Comparison of ENCODE assay signal across 8 cellular contexts in the genomic region with DNA sequence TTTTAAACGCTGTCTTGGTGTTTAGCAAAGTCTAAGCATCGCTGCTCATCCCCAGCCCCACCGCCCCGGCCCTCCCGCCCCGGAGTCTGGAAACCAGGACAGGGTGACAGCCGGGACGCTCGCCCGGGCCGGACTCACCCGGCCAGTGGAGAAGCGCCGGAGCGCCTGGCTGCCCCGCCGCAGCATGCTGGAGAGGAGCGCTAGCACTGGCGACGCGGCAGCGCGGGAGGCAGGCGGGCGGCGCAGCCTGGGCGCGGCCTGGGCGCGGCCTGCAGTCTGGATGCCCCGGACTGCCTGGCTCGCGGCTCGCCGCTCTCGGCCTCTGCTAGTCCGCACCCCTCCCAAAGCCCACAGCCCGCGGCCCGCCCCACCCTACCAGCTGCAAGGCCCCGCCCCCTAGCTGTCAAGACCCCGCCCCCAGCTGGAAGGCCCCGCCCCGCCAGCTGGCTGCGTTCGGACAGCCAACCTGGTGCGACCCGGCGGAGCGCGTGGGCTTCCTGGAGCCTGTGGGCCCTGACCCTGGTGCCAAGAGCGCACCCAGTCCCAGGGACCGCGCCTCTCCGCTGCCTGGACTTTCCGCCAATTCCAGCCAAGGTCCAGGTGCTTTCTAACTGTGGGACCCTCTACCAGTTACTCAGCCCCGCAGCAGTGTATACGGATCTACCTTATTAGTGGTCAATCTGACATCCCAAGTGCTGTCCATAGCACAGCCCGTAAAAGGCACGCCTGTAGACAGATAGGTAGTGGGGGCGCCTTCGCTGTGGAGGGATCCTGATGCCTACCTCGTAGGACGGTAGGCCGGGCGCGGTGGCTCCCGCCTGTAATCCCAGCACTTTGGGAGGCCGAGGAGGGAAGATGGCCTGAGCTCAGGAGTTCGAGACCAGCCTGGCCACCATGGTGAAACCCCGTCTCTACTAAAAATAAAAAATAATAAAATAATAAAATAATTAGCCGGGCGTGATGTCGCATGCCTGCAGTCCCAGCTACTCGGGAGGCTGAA. TPM values are rescaled to one million over a fixed set of nuclear protein-coding genes. Genes with fewer than 3 reads are reported as not detected.
A peak's percentile ranks its signal among the peaks of the same experiment; 100 is the strongest.
DNase-seq lines count a peak whose midpoint lies in the region; ATAC-seq and TF ChIP-seq lines count a peak whose summit lies in the region.

A gene (minus strand): TSS at position 208 of the 1,000 bp plus-strand sequence. CDS start 22 bp downstream, at position 186.

- CTCF ChIA-PET in HEK293 (lab: Yijun Ruan, JAX), result no interaction called here

- H3K4me1 ChIP-seq in HEK293 (ENCODE audit: control insufficient read depth, insufficient read depth, low read length) (peaks cover 4% of the 10 kb centered on the region; the same call in 1 of the 2 replicates), mucosa of stomach (ENCODE audit: control insufficient read depth, insufficient read depth, low read length) (peaks cover 7% of the 10 kb centered on the region)

- H3K4me1 Mint-ChIP-seq in stimulated activated naive B cell treated with anti-CD40 and anti-IgM and Interleukin-4, amounts not matched to agents 10 μg/mL and 1 μg/mL and 100 μg/mL, for 72 hours, result peaks cover 7 to 10% of the 10 kb centered on the region in 2 donors

- H3K36me3 ChIP-seq in HEK293 (ENCODE audit: control insufficient read depth in 2 of 2, insufficient read depth in 1 of 2, low read length in 2 of 2), result no peaks in the 10 kb centered on the region
- no peaks in the 10 kb centered on the region for H3K36me3 ChIP-seq in mucosa of stomach (ENCODE audit: control insufficient read depth, insufficient read depth, low read length)

- DNase-seq in NCI-H460 (ENCODE audit: extremely low read depth, low read depth) (peak; percentile 80), middle frontal gyrus (ENCODE audit: extremely low spot score, low spot score) (no peak)
- peak; percentile 47 for DNase-seq in activated T-cell treated with anti-CD3 and anti-CD28 coated beads, Interleukin-2, amount 50 U/mL, for 1 hour
- peak; percentile 48 for DNase-seq in stimulated activated naive B cell treated with anti-CD40 and anti-IgM and Interleukin-4, amounts not matched to agents 10 μg/mL and 1 μg/mL and 100 μg/mL, for 72 hours

- H3K27me3 ChIP-seq in mucosa of stomach (ENCODE audit: control insufficient read depth, insufficient read depth, low read length), result peaks cover 7% of the 10 kb centered on the region

- H3K4me3 Mint-ChIP-seq in stimulated activated naive B cell treated with anti-CD40 and anti-IgM and Interleukin-4, amounts not matched to agents 10 μg/mL and 1 μg/mL and 100 μg/mL, for 72 hours, result peak within 1 kb of the TSS; percentile 74 to 79

- peak within 1 kb of the TSS; percentile 47; the same call in 1 of the 2 replicates for H3K4me3 ChIP-seq in GM08714 (ENCODE audit: low read length)
- H3K4me3 ChIP-seq in HEK293 (ENCODE audit: low read depth, low read length), result peak within 1 kb of the TSS; percentile 2
- peak within 1 kb of the TSS; percentile 41 for H3K4me3 ChIP-seq in mucosa of stomach (ENCODE audit: low read length)

- H3K9me3 Mint-ChIP-seq in stimulated activated naive B cell treated with anti-CD40 and anti-IgM and Interleukin-4, amounts not matched to agents 10 μg/mL and 1 μg/mL and 100 μg/mL, for 72 hours, result peaks cover 2 to 9% of the 10 kb centered on the region in 2 donors

- no peak within 1 kb of the TSS; the same call in 1 of the 2 replicates for H3K27ac ChIP-seq in HEK293 (ENCODE audit: extremely low read depth, low read depth, low read length)

- peaks cover 15 to 18% of the 10 kb centered on the region in 2 donors for H3K27me3 Mint-ChIP-seq in stimulated activated naive B cell treated with anti-CD40 and anti-IgM and Interleukin-4, amounts not matched to agents 10 μg/mL and 1 μg/mL and 100 μg/mL, for 72 hours

- H3K36me3 Mint-ChIP-seq in stimulated activated naive B cell treated with anti-CD40 and anti-IgM and Interleukin-4, amounts not matched to agents 10 μg/mL and 1 μg/mL and 100 μg/mL, for 72 hours, result peaks cover 0 to 11% of the 10 kb centered on the region in 2 donors

- no peak for TF ChIP-seq CTCF in HEK293 (tag by site-specific recombination; IDR thresholded peaks at IDR 0.05)

- no peak within 1 kb of the TSS for H3K27ac Mint-ChIP-seq in stimulated activated naive B cell treated with anti-CD40 and anti-IgM and Interleukin-4, amounts not matched to agents 10 μg/mL and 1 μg/mL and 100 μg/mL, for 72 hours

- POLR2A ChIA-PET in HEK293 (lab: Yijun Ruan, JAX), result interaction anchor here (0.5 to 0.6 kb wide), 7 partner anchors 9 to 723 kb away, joined by 3 to 4 read pairs (median 3); a partner anchor contains a TSS

- H3K9me3 ChIP-seq in HEK293 (ENCODE audit: control insufficient read depth, insufficient read depth, low read depth, low read length) (no peaks in the 10 kb centered on the region), mucosa of stomach (ENCODE audit: control insufficient read depth, low read length) (no peaks in the 10 kb centered on the region)

- ATAC-seq in esophagus mucosa, result peak; percentile 97
- peak; percentile 91 to 95 for ATAC-seq in stimulated activated naive B cell treated with anti-CD40 and anti-IgM and Interleukin-4, amounts not matched to agents 10 μg/mL and 1 μg/mL and 100 μg/mL, for 72 hours (replicated peaks)

- peak within 1 kb of the TSS; percentile 20 for H3K9ac ChIP-seq in mucosa of stomach (ENCODE audit: low read length)

TF ChIP-seq in HEK293, 187 proteins besides CTCF, POLR2A, EP300 and RAD21:
- peak; percentile 38; the same call in 1 of the 2 replicates for TF ChIP-seq ZBTB20 (tag by site-specific recombination; IDR thresholded peaks at IDR 0.05)
- TF ChIP-seq ZNF133 (tag by site-specific recombination; IDR thresholded peaks at IDR 0.05), result no peak
- peak; percentile 29; the same call in 1 of the 2 replicates for TF ChIP-seq KLF9 (tag by site-specific recombination; IDR thresholded peaks at IDR 0.05; ENCODE audit: low read depth)
- TF ChIP-seq, protein P1, sequence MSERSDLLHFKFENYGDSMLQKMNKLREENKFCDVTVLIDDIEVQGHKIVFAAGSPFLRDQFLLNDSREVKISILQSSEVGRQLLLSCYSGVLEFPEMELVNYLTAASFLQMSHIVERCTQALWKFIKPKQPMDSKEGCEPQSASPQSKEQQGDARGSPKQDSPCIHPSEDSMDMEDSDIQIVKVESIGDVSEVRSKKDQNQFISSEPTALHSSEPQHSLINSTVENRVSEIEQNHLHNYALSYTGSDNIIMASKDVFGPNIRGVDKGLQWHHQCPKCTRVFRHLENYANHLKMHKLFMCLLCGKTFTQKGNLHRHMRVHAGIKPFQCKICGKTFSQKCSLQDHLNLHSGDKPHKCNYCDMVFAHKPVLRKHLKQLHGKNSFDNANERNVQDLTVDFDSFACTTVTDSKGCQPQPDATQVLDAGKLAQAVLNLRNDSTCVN (tag by site-specific recombination; optimal IDR thresholded peaks at IDR 0.05), result peak; percentile 28
- TF ChIP-seq ZSCAN30 (tag by site-specific recombination; IDR thresholded peaks at IDR 0.05), result peak; percentile 70; the same call in 1 of the 2 replicates
- TF ChIP-seq ZNF561 (tag by site-specific recombination; IDR thresholded peaks at IDR 0.05; ENCODE audit: borderline replicate concordance), result 0 out of 2 replicates have a peak, but pooled peaks have one; percentile 17
- TF ChIP-seq ZXDB (tag by site-specific recombination; IDR thresholded peaks at IDR 0.05), result no peak
- TF ChIP-seq KLF1 (tag by site-specific recombination; IDR thresholded peaks at IDR 0.05), result 0 out of 2 replicates have a peak, but pooled peaks have one; percentile 6
- 0 out of 2 replicates have a peak, but pooled peaks have one; percentile 31 for TF ChIP-seq ZNF202 (tag by site-specific recombination; IDR thresholded peaks at IDR 0.05; ENCODE audit: borderline replicate concordance)
- TF ChIP-seq ZNF248 (tag by site-specific recombination; IDR thresholded peaks at IDR 0.05), result no peak
- TF ChIP-seq, protein P2, sequence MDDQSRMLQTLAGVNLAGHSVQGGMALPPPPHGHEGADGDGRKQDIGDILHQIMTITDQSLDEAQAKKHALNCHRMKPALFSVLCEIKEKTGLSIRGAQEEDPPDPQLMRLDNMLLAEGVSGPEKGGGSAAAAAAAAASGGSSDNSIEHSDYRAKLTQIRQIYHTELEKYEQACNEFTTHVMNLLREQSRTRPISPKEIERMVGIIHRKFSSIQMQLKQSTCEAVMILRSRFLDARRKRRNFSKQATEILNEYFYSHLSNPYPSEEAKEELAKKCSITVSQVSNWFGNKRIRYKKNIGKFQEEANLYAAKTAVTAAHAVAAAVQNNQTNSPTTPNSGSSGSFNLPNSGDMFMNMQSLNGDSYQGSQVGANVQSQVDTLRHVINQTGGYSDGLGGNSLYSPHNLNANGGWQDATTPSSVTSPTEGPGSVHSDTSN (CRISPR knock-in tag; IDR thresholded peaks at IDR 0.05), result 0 out of 2 replicates have a peak, but pooled peaks have one; percentile 39

RNA-seq across cellular contexts. Expression of the gene that starts here (rescaled TPM):
- total RNA-seq in NCI-H460 (2014; rRNA removed; shearing (Covaris generic)), result 37.4 and 54.1 TPM in 2 replicates
- polyA plus RNA-seq in NCI-H460 (2014; cell fraction: nucleus; rRNA removed), result 20.2 and 40.7 TPM in 2 replicates
- total RNA-seq in esophagus mucosa, result 6.0 TPM
